ENCODE assay signal across 14 cellular contexts in genomic region chr11:33790088-33790487, GRCh38. TPM values are rescaled to one million over a fixed set of nuclear protein-coding genes. Genes with fewer than 3 reads are reported as not detected.
DNase-seq lines count a peak whose midpoint lies in the region; ATAC-seq and TF ChIP-seq lines count a peak whose summit lies in the region.
"Had no signal": no experiment of that assay in that cellular context is flagged by ENCODE, and none has a peak within 500 bp of the region (broad histone marks: within the 10 kb centered on the region; RNA-seq: fewer than 3 reads in every experiment).

No MANE protein-coding gene starts in this region.

- H3K9me3 ChIP-seq in HEK293 (ENCODE audit: control insufficient read depth, insufficient read depth, low read depth, low read length), result no peaks in the 10 kb centered on the region
- H3K9me3 ChIP-seq in Peyer's patch, result no peaks in the 10 kb centered on the region
- H3K9me3 ChIP-seq: BE2C, Caco-2 had no signal

- H3K27ac Mint-ChIP-seq in activated CD8-positive, alpha-beta T cell treated with anti-CD3 and anti-CD28 coated beads, Interleukin-2, amount 10 ng/mL, durations not matched to agents 7 days and 5 days, result no peak overlapping the region
- H3K27ac Mint-ChIP-seq: CD8-positive, alpha-beta memory T cell had no signal

- no peak overlapping the region for H3K4me3 ChIP-seq in HEK293 (ENCODE audit: low read depth, low read length)
- H3K4me3 ChIP-seq in Peyer's patch, result no peak overlapping the region
- H3K4me3 ChIP-seq: A549 had no signal

- no peaks in the 10 kb centered on the region for H3K9me3 Mint-ChIP-seq in activated CD8-positive, alpha-beta T cell treated with anti-CD3 and anti-CD28 coated beads, Interleukin-2, amount 10 ng/mL, durations not matched to agents 7 days and 5 days (ENCODE audit: insufficient read depth)
- H3K9me3 Mint-ChIP-seq: CD8-positive, alpha-beta memory T cell had no signal

- H3K27ac ChIP-seq in HEK293 (ENCODE audit: extremely low read depth, low read depth, low read length) (no peak overlapping the region), Peyer's patch (no peak overlapping the region)
- H3K27ac ChIP-seq: A549 had no signal

- CTCF ChIA-PET in HEK293 (lab: Yijun Ruan, JAX), result interaction anchor here (1.0 to 1.3 kb wide), 2 partner anchors 12 to 18 kb away, joined by 3 to 6 read pairs; no protein-coding TSS in a partner anchor
- CTCF ChIA-PET in activated CD8-positive, alpha-beta T cell treated with anti-CD3 and anti-CD28 coated beads, Interleukin-2, amount 10 ng/mL, durations not matched to agents 7 days and 5 days (lab: Charles Lee), result interaction anchor here (1.0 kb wide), 1 partner anchor 89 kb away, joined by 3 read pairs; no protein-coding TSS in a partner anchor

- H3K36me3 ChIP-seq in HEK293 (ENCODE audit: control insufficient read depth in 2 of 2, insufficient read depth in 1 of 2, low read length in 2 of 2) (no peaks in the 10 kb centered on the region), Peyer's patch (no peaks in the 10 kb centered on the region)
- H3K36me3 ChIP-seq: BE2C had no signal

- no peaks in the 10 kb centered on the region for H3K36me3 Mint-ChIP-seq in activated CD8-positive, alpha-beta T cell treated with anti-CD3 and anti-CD28 coated beads, Interleukin-2, amount 10 ng/mL, durations not matched to agents 7 days and 5 days (ENCODE audit: low read depth)

- TF ChIP-seq POLR2A in Peyer's patch (IDR thresholded peaks at IDR 0.05), result no peak

- no peak overlapping the region for H3K4me3 Mint-ChIP-seq in activated CD8-positive, alpha-beta T cell treated with anti-CD3 and anti-CD28 coated beads, Interleukin-2, amount 10 ng/mL, durations not matched to agents 7 days and 5 days
- H3K4me3 Mint-ChIP-seq: CD8-positive, alpha-beta memory T cell had no signal

- POLR2A ChIA-PET in HEK293 (lab: Yijun Ruan, JAX), result no interaction called here
- POLR2A ChIA-PET in activated CD8-positive, alpha-beta T cell treated with anti-CD3 and anti-CD28 coated beads, Interleukin-2, amount 10 ng/mL, durations not matched to agents 7 days and 5 days (lab: Charles Lee), result no interaction called here

- peaks cover 5% of the 10 kb centered on the region for H3K4me1 Mint-ChIP-seq in activated CD8-positive, alpha-beta T cell treated with anti-CD3 and anti-CD28 coated beads, Interleukin-2, amount 10 ng/mL, durations not matched to agents 7 days and 5 days (ENCODE audit: low read depth)
- H3K4me1 Mint-ChIP-seq: CD8-positive, alpha-beta memory T cell had no signal

- no peak for TF ChIP-seq CTCF in HEK293 (tag by site-specific recombination; IDR thresholded peaks at IDR 0.05)
- no peak for TF ChIP-seq CTCF in Peyer's patch (IDR thresholded peaks at IDR 0.05)

- H3K27me3 Mint-ChIP-seq in activated CD8-positive, alpha-beta T cell treated with anti-CD3 and anti-CD28 coated beads, Interleukin-2, amount 10 ng/mL, durations not matched to agents 7 days and 5 days (ENCODE audit: low read depth), result peaks cover 42% of the 10 kb centered on the region

- H3K27me3 ChIP-seq in Peyer's patch, result no peaks in the 10 kb centered on the region
- H3K27me3 ChIP-seq: BE2C had no signal

- peak; percentile 63 for ATAC-seq in esophagus mucosa
- no peak for ATAC-seq in activated CD8-positive, alpha-beta T cell treated with anti-CD3 and anti-CD28 coated beads, Interleukin-2, amount 10 ng/mL, durations not matched to agents 7 days and 5 days
- no peak for ATAC-seq in GM21529 (IDR thresholded peaks at IDR 0.05; ENCODE audit: unreplicated experiment)
- ATAC-seq: A549, HCT116 had no signal

- H3K4me1 ChIP-seq in HEK293 (ENCODE audit: control insufficient read depth, insufficient read depth, low read length) (no peaks in the 10 kb centered on the region), Peyer's patch (no peaks in the 10 kb centered on the region)
- H3K4me1 ChIP-seq: A549, BE2C, Caco-2 had no signal

- DNase-seq in NCI-H82 (lab: John Stamatoyannopoulos, UW), result peak; percentile 77
- DNase-seq in Peyer's patch, result no peak
- no peak for DNase-seq in kidney tubule cell (ENCODE audit: low spot score)
- no peak for DNase-seq in activated CD8-positive, alpha-beta T cell treated with anti-CD3 and anti-CD28 coated beads, Interleukin-2, amount 10 ng/mL, durations not matched to agents 7 days and 5 days
- DNase-seq: BE2C; Caco-2; CD8-positive, alpha-beta memory T cell; DND-41; GDM1 had no signal

TF ChIP-seq in HEK293, 187 proteins besides CTCF, POLR2A, EP300 and RAD21:
- TF ChIP-seq, protein P1, sequence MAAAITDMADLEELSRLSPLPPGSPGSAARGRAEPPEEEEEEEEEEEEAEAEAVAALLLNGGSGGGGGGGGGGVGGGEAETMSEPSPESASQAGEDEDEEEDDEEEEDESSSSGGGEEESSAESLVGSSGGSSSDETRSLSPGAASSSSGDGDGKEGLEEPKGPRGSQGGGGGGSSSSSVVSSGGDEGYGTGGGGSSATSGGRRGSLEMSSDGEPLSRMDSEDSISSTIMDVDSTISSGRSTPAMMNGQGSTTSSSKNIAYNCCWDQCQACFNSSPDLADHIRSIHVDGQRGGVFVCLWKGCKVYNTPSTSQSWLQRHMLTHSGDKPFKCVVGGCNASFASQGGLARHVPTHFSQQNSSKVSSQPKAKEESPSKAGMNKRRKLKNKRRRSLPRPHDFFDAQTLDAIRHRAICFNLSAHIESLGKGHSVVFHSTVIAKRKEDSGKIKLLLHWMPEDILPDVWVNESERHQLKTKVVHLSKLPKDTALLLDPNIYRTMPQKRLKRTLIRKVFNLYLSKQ (tag by site-specific recombination; IDR thresholded peaks at IDR 0.05; ENCODE audit: borderline replicate concordance), result no peak
- TF ChIP-seq PRDM1 (tag by site-specific recombination; IDR thresholded peaks at IDR 0.05), result 0 out of 2 replicates have a peak, but pooled peaks have one; percentile 21
- no peak for TF ChIP-seq ZBTB20 (tag by site-specific recombination; IDR thresholded peaks at IDR 0.05)
- TF ChIP-seq ZNF549 (tag by site-specific recombination; IDR thresholded peaks at IDR 0.05), result no peak
- TF ChIP-seq, protein P2, sequence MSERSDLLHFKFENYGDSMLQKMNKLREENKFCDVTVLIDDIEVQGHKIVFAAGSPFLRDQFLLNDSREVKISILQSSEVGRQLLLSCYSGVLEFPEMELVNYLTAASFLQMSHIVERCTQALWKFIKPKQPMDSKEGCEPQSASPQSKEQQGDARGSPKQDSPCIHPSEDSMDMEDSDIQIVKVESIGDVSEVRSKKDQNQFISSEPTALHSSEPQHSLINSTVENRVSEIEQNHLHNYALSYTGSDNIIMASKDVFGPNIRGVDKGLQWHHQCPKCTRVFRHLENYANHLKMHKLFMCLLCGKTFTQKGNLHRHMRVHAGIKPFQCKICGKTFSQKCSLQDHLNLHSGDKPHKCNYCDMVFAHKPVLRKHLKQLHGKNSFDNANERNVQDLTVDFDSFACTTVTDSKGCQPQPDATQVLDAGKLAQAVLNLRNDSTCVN (tag by site-specific recombination; optimal IDR thresholded peaks at IDR 0.05), result no peak
TF ChIP-seq in HEK293: peak in this region for 1.

RNA-seq across cellular contexts. Expression of gene FBXO3, which starts 15.8 kb away (rescaled TPM):
- 23.8 TPM for total RNA-seq in esophagus mucosa
- 10 to 100 TPM; 25.6 to 42.9 (median 27.8) TPM for total RNA-seq in Peyer's patch
- total RNA-seq in activated CD8-positive, alpha-beta T cell treated with anti-CD3 and anti-CD28 coated beads, Interleukin-2, amount 10 ng/mL, durations not matched to agents 7 days and 5 days, result 10 to 100 TPM; 15.1 to 16.8 TPM

RNA-seq across cellular contexts. Expression of gene CD59, which starts 53.9 kb away (rescaled TPM):
- total RNA-seq in esophagus mucosa, result 319 TPM
- total RNA-seq in Peyer's patch, result 10 to 100 TPM; 48.7 to 85.1 (median 56.1) TPM
- total RNA-seq in activated CD8-positive, alpha-beta T cell treated with anti-CD3 and anti-CD28 coated beads, Interleukin-2, amount 10 ng/mL, durations not matched to agents 7 days and 5 days, result 10 to 100 TPM; 33.7 to 35.1 TPM
